17 cellular contexts compared by ENCODE assay signal in the genomic region with DNA sequence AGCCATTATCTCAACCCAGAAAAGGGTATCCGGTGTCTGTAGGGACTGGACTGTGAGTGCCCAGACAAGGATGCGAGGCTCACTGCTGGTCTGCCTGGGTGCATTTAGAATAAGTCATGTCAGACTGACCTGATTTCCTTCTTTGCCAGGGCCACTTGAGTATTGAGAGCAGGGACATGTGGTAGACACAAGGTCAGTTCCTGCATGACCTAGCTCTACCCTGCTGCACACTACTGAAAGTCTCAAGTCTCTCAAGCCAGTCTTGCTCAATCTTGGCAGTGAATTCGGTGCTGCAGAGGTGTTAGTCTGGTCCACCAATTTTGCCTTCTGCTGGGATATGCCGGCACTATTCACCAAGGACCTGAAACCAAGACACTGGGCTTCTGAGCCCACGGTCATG.
DNase-seq lines count a peak whose midpoint lies in the region; ATAC-seq and TF ChIP-seq lines count a peak whose summit lies in the region.
"Had no signal": no experiment of that assay in that cellular context is flagged by ENCODE, and none has a peak within 500 bp of the region (broad histone marks: within the 10 kb centered on the region; RNA-seq: fewer than 3 reads in every experiment).

No MANE protein-coding gene starts in this region.

- DNase-seq in Right ventricle myocardium superior (no peak), right atrium auricular region (ENCODE audit: low spot score) (no peak), lower lobe of right lung (no peak), upper lobe of left lung (peak in 1 of 2 donors; percentile 85), NCI-H1105 (lab: John Stamatoyannopoulos, UW) (no peak), NCI-H128 (lab: John Stamatoyannopoulos, UW; ENCODE audit: unreplicated experiment) (no peak)
- DNase-seq: 8988T; CD8-positive, alpha-beta memory T cell; COR-L47; DMS 273 treated with DMSO at 0.1 percent for 48 hours; DMS79; GDM1; HCEC 1CT had no signal

- intact Hi-C loops in Right ventricle myocardium superior (cut with DNase I): no loop called here
- intact Hi-C loops in lower lobe of right lung (cut with DNase I): no loop called here

- H3K4me1 ChIP-seq in right atrium auricular region: no peaks in the 10 kb centered on the region
- no peaks in the 10 kb centered on the region for H3K4me1 ChIP-seq in lower lobe of right lung
- H3K4me1 ChIP-seq in upper lobe of left lung: no peaks in the 10 kb centered on the region
- H3K4me1 ChIP-seq: BLaER1 had no signal

- H3K27me3 ChIP-seq in right atrium auricular region (no peaks in the 10 kb centered on the region), lower lobe of right lung (ENCODE audit: low read depth) (peaks cover 5% of the 10 kb centered on the region), upper lobe of left lung (no peaks in the 10 kb centered on the region)
- H3K27me3 ChIP-seq: BLaER1 had no signal

- no peak for TF ChIP-seq POLR2A in upper lobe of left lung (IDR thresholded peaks at IDR 0.05)

- TF ChIP-seq CTCF in right atrium auricular region (IDR thresholded peaks at IDR 0.05) (no peak), lower lobe of right lung (IDR thresholded peaks at IDR 0.05) (no peak), upper lobe of left lung (IDR thresholded peaks at IDR 0.05) (no peak)

- H3K27ac ChIP-seq in right atrium auricular region (no peak overlapping the region), lower lobe of right lung (no peak overlapping the region), upper lobe of left lung (no peak overlapping the region)
- H3K27ac ChIP-seq: BLaER1, HL-60 had no signal

- H3K4me3 ChIP-seq in right atrium auricular region (no peak overlapping the region), lower lobe of right lung (no peak overlapping the region), upper lobe of left lung (no peak overlapping the region)
- H3K4me3 ChIP-seq: BLaER1, GM23338 had no signal

- H3K36me3 ChIP-seq in right atrium auricular region (no peaks in the 10 kb centered on the region), lower lobe of right lung (no peaks in the 10 kb centered on the region), upper lobe of left lung (no peaks in the 10 kb centered on the region)
- H3K36me3 ChIP-seq: BLaER1 had no signal

- 57 to 67% methylated on average over 5 of the region's 5 CpGs for WGBS in upper lobe of left lung, 2 donors

- peak; percentile 51 for ATAC-seq in Right ventricle myocardium superior (ENCODE audit: poor library complexity)
- ATAC-seq in lower lobe of right lung: peak; percentile 82 to 87
- peak; percentile 33 to 71 for ATAC-seq in upper lobe of left lung (ENCODE audit: low FRiP score in 2 of 2)
- ATAC-seq in GM19455 (IDR thresholded peaks at IDR 0.05; ENCODE audit: unreplicated experiment): no peak
- ATAC-seq: GM23338 had no signal

- peak in 1 of 4 donors; percentile 58 for TF ChIP-seq EP300 in upper lobe of left lung (IDR thresholded peaks at IDR 0.05)

- H3K9me3 ChIP-seq in right atrium auricular region (no peaks in the 10 kb centered on the region), lower lobe of right lung (no peaks in the 10 kb centered on the region), upper lobe of left lung (no peaks in the 10 kb centered on the region)
- H3K9me3 ChIP-seq: BLaER1 had no signal
